1 cellular context compared by ENCODE assay signal in the genomic region with DNA sequence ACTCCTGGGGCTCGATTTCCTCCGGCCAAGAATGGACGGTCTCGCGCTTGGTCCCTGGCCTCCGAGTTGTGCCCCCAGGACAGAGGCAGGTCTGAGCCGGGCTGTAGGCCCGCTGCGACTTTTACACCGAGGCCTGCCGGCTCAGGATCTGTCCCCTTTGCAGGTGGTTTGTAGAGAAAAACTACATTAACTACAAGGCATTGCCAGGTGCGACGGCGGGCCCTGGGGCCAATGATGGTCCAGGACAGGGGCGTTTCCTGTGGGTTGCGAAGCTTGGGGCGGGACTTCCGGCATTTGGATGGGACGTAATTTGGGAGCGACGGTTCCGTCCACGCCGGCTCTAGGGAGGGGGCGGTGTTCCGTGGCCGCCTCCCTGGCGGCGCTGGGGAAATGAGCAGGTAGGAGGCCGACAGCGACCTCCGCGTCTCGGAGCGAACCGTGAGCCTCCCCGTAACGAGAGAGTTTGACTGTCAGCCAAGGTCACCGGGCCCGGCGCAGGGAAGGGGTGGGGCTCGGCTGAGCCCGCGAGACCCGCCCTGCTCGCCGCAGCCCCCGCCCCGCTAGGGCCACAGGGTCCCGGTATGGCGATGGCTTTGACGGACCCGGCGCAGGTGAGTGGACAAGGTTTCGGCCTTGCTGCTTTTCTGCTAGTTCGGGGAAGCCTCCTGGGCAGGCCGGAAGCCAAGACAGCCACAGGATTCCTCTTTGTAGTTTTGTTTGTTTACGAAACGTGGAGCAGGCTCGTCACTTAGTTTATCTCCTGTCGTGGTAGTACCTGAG.
TF ChIP-seq lines count a peak whose summit lies in the region.

ZNF805 (plus strand) TSS at position 322 of the 780 bp plus-strand sequence; CDS start at position 582, 260 bp downstream.

TF ChIP-seq in GM12878, 131 proteins besides CTCF, POLR2A, EP300 and RAD21 (continued from another document and continues in another):
- TF ChIP-seq, protein P1, sequence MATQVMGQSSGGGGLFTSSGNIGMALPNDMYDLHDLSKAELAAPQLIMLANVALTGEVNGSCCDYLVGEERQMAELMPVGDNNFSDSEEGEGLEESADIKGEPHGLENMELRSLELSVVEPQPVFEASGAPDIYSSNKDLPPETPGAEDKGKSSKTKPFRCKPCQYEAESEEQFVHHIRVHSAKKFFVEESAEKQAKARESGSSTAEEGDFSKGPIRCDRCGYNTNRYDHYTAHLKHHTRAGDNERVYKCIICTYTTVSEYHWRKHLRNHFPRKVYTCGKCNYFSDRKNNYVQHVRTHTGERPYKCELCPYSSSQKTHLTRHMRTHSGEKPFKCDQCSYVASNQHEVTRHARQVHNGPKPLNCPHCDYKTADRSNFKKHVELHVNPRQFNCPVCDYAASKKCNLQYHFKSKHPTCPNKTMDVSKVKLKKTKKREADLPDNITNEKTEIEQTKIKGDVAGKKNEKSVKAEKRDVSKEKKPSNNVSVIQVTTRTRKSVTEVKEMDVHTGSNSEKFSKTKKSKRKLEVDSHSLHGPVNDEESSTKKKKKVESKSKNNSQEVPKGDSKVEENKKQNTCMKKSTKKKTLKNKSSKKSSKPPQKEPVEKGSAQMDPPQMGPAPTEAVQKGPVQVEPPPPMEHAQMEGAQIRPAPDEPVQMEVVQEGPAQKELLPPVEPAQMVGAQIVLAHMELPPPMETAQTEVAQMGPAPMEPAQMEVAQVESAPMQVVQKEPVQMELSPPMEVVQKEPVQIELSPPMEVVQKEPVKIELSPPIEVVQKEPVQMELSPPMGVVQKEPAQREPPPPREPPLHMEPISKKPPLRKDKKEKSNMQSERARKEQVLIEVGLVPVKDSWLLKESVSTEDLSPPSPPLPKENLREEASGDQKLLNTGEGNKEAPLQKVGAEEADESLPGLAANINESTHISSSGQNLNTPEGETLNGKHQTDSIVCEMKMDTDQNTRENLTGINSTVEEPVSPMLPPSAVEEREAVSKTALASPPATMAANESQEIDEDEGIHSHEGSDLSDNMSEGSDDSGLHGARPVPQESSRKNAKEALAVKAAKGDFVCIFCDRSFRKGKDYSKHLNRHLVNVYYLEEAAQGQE (IDR thresholded peaks at IDR 0.05; ENCODE audit: low read depth, low read length), result no peak
- TF ChIP-seq SIX5 (IDR thresholded peaks at IDR 0.05; ENCODE audit: low read depth, low read length, severe bottlenecking) (peak; percentile 86), SRF (IDR thresholded peaks at IDR 0.05; ENCODE audit: low read depth in 2 of 2, low read length in 2 of 2) (peak; percentile 32 to 86; a peak in 3 of 4 replicates), HDGF (IDR thresholded peaks at IDR 0.05) (0 out of 2 replicates have a peak, but pooled peaks have one; percentile 35), RUNX3 (IDR thresholded peaks at IDR 0.05; ENCODE audit: low read length) (peak; percentile 56), CHD1 (IDR thresholded peaks at IDR 0.05; ENCODE audit: low read depth, low read length) (no peak), MTA2 (IDR thresholded peaks at IDR 0.05; ENCODE audit: low read depth) (no peak), TBL1XR1 (IDR thresholded peaks at IDR 0.05; ENCODE audit: low read depth, low read length) (0 out of 2 replicates have a peak, but pooled peaks have one; percentile 32), CREB1 (IDR thresholded peaks at IDR 0.05; ENCODE audit: low read depth) (peak; percentile 100), TARDBP (IDR thresholded peaks at IDR 0.05; ENCODE audit: borderline replicate concordance) (peak; percentile 76; the same call in 1 of the 2 replicates), NR2F1 (conservative IDR thresholded peaks at IDR 0.05) (peak; percentile 55), BCLAF1 (IDR thresholded peaks at IDR 0.05) (no peak), ATF3 (IDR thresholded peaks at IDR 0.05; ENCODE audit: borderline replicate concordance, extremely low read depth, low read depth, low read length) (peak; percentile 82; the same call in 1 of the 2 replicates), TCF12 (IDR thresholded peaks at IDR 0.05; ENCODE audit: low read depth, low read length) (peak; percentile 39; the same call in 1 of the 2 replicates), ATF7 (IDR thresholded peaks at IDR 0.05; ENCODE audit: low read depth) (0 out of 2 replicates have a peak, but pooled peaks have one; percentile 22), HDAC2 (IDR thresholded peaks at IDR 0.05) (no peak), ZNF622 (IDR thresholded peaks at IDR 0.05) (no peak), MYC (IDR thresholded peaks at IDR 0.05; ENCODE audit: insufficient read depth, insufficient read length, insufficient replicate concordance, low read length, severe bottlenecking) (peak; percentile 63), ESRRA (IDR thresholded peaks at IDR 0.05; ENCODE audit: low read length) (peak; percentile 83; the same call in 1 of the 2 replicates), GABPA (IDR thresholded peaks at IDR 0.05; ENCODE audit: low read depth) (peak; percentile 98), E4F1 (IDR thresholded peaks at IDR 0.05; ENCODE audit: borderline replicate concordance, partially characterized antibody) (no peak), SMAD5 (IDR thresholded peaks at IDR 0.05; ENCODE audit: low read depth) (peak; percentile 85), PML (IDR thresholded peaks at IDR 0.05; ENCODE audit: low read length) (peak; percentile 62; the same call in 1 of the 2 replicates), SMC3 (IDR thresholded peaks at IDR 0.05; ENCODE audit: borderline replicate concordance, low read length) (peak; percentile 13; the same call in 1 of the 2 replicates), POU2F2 (IDR thresholded peaks at IDR 0.05; ENCODE audit: borderline replicate concordance, low read depth, low read length) (no peak), SIN3A (IDR thresholded peaks at IDR 0.05; ENCODE audit: low read depth, low read length) (peak; percentile 86), CREM (IDR thresholded peaks at IDR 0.05; ENCODE audit: low read depth) (peak; percentile 99), ZNF384 (IDR thresholded peaks at IDR 0.05; ENCODE audit: borderline replicate concordance, low read depth, low read length) (no peak), CHD2 (IDR thresholded peaks at IDR 0.05; ENCODE audit: borderline replicate concordance, low read depth, low read length) (peak; percentile 88), BACH1 (IDR thresholded peaks at IDR 0.05; ENCODE audit: borderline replicate concordance) (peak; percentile 12; the same call in 1 of the 2 replicates)
- TF ChIP-seq, protein P2, sequence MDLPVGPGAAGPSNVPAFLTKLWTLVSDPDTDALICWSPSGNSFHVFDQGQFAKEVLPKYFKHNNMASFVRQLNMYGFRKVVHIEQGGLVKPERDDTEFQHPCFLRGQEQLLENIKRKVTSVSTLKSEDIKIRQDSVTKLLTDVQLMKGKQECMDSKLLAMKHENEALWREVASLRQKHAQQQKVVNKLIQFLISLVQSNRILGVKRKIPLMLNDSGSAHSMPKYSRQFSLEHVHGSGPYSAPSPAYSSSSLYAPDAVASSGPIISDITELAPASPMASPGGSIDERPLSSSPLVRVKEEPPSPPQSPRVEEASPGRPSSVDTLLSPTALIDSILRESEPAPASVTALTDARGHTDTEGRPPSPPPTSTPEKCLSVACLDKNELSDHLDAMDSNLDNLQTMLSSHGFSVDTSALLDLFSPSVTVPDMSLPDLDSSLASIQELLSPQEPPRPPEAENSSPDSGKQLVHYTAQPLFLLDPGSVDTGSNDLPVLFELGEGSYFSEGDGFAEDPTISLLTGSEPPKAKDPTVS (IDR thresholded peaks at IDR 0.05; ENCODE audit: low read depth, low read length), result no peak
- TF ChIP-seq, protein P3, sequence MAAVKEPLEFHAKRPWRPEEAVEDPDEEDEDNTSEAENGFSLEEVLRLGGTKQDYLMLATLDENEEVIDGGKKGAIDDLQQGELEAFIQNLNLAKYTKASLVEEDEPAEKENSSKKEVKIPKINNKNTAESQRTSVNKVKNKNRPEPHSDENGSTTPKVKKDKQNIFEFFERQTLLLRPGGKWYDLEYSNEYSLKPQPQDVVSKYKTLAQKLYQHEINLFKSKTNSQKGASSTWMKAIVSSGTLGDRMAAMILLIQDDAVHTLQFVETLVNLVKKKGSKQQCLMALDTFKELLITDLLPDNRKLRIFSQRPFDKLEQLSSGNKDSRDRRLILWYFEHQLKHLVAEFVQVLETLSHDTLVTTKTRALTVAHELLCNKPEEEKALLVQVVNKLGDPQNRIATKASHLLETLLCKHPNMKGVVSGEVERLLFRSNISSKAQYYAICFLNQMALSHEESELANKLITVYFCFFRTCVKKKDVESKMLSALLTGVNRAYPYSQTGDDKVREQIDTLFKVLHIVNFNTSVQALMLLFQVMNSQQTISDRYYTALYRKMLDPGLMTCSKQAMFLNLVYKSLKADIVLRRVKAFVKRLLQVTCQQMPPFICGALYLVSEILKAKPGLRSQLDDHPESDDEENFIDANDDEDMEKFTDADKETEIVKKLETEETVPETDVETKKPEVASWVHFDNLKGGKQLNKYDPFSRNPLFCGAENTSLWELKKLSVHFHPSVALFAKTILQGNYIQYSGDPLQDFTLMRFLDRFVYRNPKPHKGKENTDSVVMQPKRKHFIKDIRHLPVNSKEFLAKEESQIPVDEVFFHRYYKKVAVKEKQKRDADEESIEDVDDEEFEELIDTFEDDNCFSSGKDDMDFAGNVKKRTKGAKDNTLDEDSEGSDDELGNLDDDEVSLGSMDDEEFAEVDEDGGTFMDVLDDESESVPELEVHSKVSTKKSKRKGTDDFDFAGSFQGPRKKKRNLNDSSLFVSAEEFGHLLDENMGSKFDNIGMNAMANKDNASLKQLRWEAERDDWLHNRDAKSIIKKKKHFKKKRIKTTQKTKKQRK (IDR thresholded peaks at IDR 0.05; ENCODE audit: low read depth, low read length), result peak; percentile 20; the same call in 1 of the 2 replicates
- TF ChIP-seq, protein P4, sequence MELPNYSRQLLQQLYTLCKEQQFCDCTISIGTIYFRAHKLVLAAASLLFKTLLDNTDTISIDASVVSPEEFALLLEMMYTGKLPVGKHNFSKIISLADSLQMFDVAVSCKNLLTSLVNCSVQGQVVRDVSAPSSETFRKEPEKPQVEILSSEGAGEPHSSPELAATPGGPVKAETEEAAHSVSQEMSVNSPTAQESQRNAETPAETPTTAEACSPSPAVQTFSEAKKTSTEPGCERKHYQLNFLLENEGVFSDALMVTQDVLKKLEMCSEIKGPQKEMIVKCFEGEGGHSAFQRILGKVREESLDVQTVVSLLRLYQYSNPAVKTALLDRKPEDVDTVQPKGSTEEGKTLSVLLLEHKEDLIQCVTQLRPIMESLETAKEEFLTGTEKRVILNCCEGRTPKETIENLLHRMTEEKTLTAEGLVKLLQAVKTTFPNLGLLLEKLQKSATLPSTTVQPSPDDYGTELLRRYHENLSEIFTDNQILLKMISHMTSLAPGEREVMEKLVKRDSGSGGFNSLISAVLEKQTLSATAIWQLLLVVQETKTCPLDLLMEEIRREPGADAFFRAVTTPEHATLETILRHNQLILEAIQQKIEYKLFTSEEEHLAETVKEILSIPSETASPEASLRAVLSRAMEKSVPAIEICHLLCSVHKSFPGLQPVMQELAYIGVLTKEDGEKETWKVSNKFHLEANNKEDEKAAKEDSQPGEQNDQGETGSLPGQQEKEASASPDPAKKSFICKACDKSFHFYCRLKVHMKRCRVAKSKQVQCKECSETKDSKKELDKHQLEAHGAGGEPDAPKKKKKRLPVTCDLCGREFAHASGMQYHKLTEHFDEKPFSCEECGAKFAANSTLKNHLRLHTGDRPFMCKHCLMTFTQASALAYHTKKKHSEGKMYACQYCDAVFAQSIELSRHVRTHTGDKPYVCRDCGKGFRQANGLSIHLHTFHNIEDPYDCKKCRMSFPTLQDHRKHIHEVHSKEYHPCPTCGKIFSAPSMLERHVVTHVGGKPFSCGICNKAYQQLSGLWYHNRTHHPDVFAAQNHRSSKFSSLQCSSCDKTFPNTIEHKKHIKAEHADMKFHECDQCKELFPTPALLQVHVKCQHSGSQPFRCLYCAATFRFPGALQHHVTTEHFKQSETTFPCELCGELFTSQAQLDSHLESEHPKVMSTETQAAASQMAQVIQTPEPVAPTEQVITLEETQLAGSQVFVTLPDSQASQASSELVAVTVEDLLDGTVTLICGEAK (IDR thresholded peaks at IDR 0.05; ENCODE audit: borderline replicate concordance), result peak; percentile 96
- TF ChIP-seq, protein P5, sequence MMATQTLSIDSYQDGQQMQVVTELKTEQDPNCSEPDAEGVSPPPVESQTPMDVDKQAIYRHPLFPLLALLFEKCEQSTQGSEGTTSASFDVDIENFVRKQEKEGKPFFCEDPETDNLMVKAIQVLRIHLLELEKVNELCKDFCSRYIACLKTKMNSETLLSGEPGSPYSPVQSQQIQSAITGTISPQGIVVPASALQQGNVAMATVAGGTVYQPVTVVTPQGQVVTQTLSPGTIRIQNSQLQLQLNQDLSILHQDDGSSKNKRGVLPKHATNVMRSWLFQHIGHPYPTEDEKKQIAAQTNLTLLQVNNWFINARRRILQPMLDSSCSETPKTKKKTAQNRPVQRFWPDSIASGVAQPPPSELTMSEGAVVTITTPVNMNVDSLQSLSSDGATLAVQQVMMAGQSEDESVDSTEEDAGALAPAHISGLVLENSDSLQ (IDR thresholded peaks at IDR 0.05), result peak; percentile 93
